ENCODE assay signal across 15 cellular contexts in genomic region chr21:42140196-42140934, GRCh38.
"Had no signal": no experiment of that assay in that cellular context is flagged by ENCODE, and none has a peak within 500 bp of the region (broad histone marks: within the 10 kb centered on the region; RNA-seq: fewer than 3 reads in every experiment).

No MANE protein-coding gene starts in this region.

- H3K4me3 ChIP-seq: esophagus squamous epithelium, sigmoid colon, upper lobe of left lung had no signal

- H3K9me3 ChIP-seq: esophagus squamous epithelium, sigmoid colon, upper lobe of left lung had no signal

- H3K36me3 ChIP-seq: brain microvascular endothelial cell, esophagus squamous epithelium, sigmoid colon, upper lobe of left lung had no signal

- H3K27ac ChIP-seq: brain microvascular endothelial cell, esophagus squamous epithelium, sigmoid colon, upper lobe of left lung had no signal

- H3K27me3 ChIP-seq: upper lobe of left lung had no signal

- DNase-seq: activated CD4-positive, alpha-beta T cell treated with anti-CD3 and anti-CD28 coated beads, Interleukin-2, amount 50 U/mL, for 1 hour; activated naive CD4-positive, alpha-beta T cell treated with anti-CD3 and anti-CD28 coated beads, Interleukin-2, amount 10 ng/mL, durations not matched to agents 7 days and 5 days; activated T-cell treated with anti-CD3 and anti-CD28 coated beads for 4 hours; amniotic stem cell; brain microvascular endothelial cell; cerebellar nuclear complex; esophagus squamous epithelium; foreskin fibroblast; glutamatergic neuron; left colon; sigmoid colon; stimulated activated CD4-positive, alpha-beta T cell treated with anti-CD3 and anti-CD28 coated beads, Interleukin-2, amount 100 ng/mL, for 24 hours; stimulated activated naive CD4-positive, alpha-beta T cell treated with Interleukin-2 at 50 U/mL for 16 hours; T-helper 2 cell; upper lobe of left lung had no signal

- ATAC-seq: left colon had no signal

- H3K4me1 ChIP-seq: sigmoid colon, upper lobe of left lung had no signal
